ENCODE assay signal across 19 cellular contexts in the genomic region with DNA sequence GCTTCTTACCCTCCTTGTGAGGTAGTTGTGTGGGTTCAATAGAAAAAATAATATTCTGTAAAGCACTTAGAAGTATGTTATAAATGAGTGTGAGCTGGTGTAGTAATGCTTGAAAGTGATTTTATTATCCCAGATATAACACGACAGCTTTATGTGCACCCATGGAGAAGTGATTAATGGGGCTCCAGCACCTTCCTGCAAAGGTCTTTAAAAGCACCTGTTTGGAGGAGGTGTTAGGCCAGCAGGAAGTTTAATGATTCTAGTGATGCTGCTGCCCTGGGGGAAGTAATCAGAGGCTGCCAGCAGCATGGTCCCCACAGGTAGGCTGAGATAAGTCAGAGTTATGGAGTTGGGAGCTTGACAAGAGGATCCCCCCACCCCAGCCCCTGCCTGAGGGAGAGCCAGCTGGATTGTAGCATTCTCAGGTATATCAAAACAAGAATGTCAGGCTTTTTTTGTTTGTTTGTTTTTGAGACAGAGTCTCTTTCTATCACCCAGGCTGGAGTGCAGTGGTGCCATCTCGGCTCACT.
"Had no signal": no experiment of that assay in that cellular context is flagged by ENCODE, and none has a peak within 500 bp of the region (broad histone marks: within the 10 kb centered on the region; RNA-seq: fewer than 3 reads in every experiment).

No MANE protein-coding gene starts in this region.

- H3K36me3 Mint-ChIP-seq: naive B cell; stimulated activated effector memory CD8-positive, alpha-beta T cell treated with anti-CD3 and anti-CD28 coated beads, Interleukin-12 subunit alpha, Interleukin-12 subunit beta, amount 100 ng/mL, for 72 hours had no signal

- H3K9me3 ChIP-seq: pancreas, suprapubic skin, thyroid gland, upper lobe of left lung, uterus had no signal

- H3K4me3 Mint-ChIP-seq: naive B cell; nephron; stimulated activated effector memory CD8-positive, alpha-beta T cell treated with anti-CD3 and anti-CD28 coated beads, Interleukin-12 subunit alpha, Interleukin-12 subunit beta, amount 100 ng/mL, for 72 hours had no signal

- H3K27ac Mint-ChIP-seq: naive B cell; nephron; progenitor cell of endocrine pancreas; stimulated activated effector memory CD8-positive, alpha-beta T cell treated with anti-CD3 and anti-CD28 coated beads, Interleukin-12 subunit alpha, Interleukin-12 subunit beta, amount 100 ng/mL, for 72 hours had no signal

- DNase-seq: effector CD8-positive, alpha-beta T cell; heart left ventricle; hippocampal formation; left colon; mesendoderm; naive B cell; occipital lobe; pancreas; right cardiac atrium; stimulated activated CD4-positive, alpha-beta T cell treated with anti-CD3 and anti-CD28 coated beads, Interleukin-4, amount 100 ng/mL, for 1 hour; stimulated activated CD8-positive, alpha-beta memory T cell treated with anti-CD3 and anti-CD28 coated beads, Interleukin-4, amount 100 ng/mL, for 48 hours; stimulated activated naive CD8-positive, alpha-beta T cell treated with anti-CD3 and anti-CD28 coated beads, Interleukin-15, Interleukin-2, amounts not matched to agents 100 U/mL and 50 U/mL, for 24 hours; thyroid gland; upper lobe of left lung; uterus had no signal

- ATAC-seq: heart left ventricle; left colon; pancreas; right cardiac atrium; stimulated activated effector memory CD8-positive, alpha-beta T cell treated with anti-CD3 and anti-CD28 coated beads, Interleukin-12 subunit alpha, Interleukin-12 subunit beta, amount 100 ng/mL, for 72 hours; stimulated activated naive CD8-positive, alpha-beta T cell treated with anti-CD3 and anti-CD28 coated beads, Interleukin-15, Interleukin-2, amounts not matched to agents 100 U/mL and 50 U/mL, for 24 hours had no signal

- H3K4me1 Mint-ChIP-seq: naive B cell; stimulated activated effector memory CD8-positive, alpha-beta T cell treated with anti-CD3 and anti-CD28 coated beads, Interleukin-12 subunit alpha, Interleukin-12 subunit beta, amount 100 ng/mL, for 72 hours had no signal

- H3K9me3 Mint-ChIP-seq: naive B cell; nephron; stimulated activated effector memory CD8-positive, alpha-beta T cell treated with anti-CD3 and anti-CD28 coated beads, Interleukin-12 subunit alpha, Interleukin-12 subunit beta, amount 100 ng/mL, for 72 hours had no signal
